In the genomic region with DNA sequence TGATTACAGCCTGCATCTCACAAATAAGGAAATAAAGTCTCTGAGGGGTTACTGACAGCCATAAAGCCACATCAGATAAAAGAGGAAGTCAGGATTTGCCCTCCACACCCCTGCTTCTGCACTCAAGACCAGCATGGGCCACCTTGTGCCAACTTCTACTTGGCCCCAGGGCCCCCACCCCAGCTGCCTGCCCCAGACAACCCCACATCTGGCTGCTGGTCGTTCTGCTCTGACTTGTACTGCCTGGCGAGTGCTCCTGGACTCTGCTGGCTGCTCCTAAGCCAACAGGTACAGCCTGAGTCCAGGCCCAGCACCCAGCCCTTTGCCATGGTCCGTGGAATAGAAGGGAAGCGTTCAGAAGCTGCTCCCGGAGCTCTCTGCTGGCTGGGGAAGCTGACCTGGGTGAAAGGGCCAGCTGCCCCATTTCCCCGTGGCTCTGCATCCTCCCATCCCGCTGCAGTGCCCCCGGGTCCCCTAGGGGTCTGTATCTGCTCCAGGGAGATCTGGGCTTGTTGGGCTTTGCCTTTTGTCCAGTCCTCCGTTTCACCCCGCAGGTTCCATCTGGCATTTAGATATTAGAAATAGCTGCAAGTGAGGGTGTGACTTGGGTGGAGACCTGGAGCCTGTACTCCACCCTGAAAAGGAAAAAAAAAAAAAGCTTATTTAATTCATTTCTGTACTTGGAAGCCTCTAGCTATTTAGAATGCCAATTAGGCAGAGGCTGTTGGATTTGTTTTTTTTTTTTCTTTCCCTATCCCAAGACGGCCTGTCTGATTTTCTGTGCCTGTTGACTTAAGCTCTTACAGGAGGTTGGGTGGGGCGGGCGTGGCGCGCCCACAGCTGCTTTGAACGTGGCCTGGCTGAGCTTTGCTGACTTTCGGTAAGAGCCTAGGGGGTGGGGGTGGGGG, we compare ENCODE assay signal across 9 cellular contexts.
DNase-seq lines count a peak whose midpoint lies in the region; ATAC-seq and TF ChIP-seq lines count a peak whose summit lies in the region.
"Had no signal": no experiment of that assay in that cellular context is flagged by ENCODE, and none has a peak within 500 bp of the region (broad histone marks: within the 10 kb centered on the region; RNA-seq: fewer than 3 reads in every experiment).

No MANE protein-coding gene starts in this region.

- no peak for TF ChIP-seq CTCF in breast epithelium (IDR thresholded peaks at IDR 0.05)
- TF ChIP-seq CTCF in endodermal cell (conservative IDR thresholded peaks at IDR 0.05), result no peak

- DNase-seq in AML-193 (lab: John Stamatoyannopoulos, UW) (peak; percentile 15 to 29), LoVo (ENCODE audit: low spot score) (peak; percentile 80), breast epithelium (ENCODE audit: low spot score in 2 of 2) (no peak), endodermal cell (no peak), kidney tubule cell (ENCODE audit: low spot score) (no peak)

- WGBS in endodermal cell (ENCODE audit: insufficient coverage in 1 of 2, insufficient read length in 1 of 2), 2 experiments, result 90 to 100% methylated on average over 7 to 17 of the region's 17 CpGs

- H3K36me3 ChIP-seq in breast epithelium, result no peaks in the 10 kb centered on the region
- H3K36me3 ChIP-seq in mucosa of stomach (ENCODE audit: control insufficient read depth, insufficient read depth, low read length), result no peaks in the 10 kb centered on the region
- H3K36me3 ChIP-seq in endodermal cell (ENCODE audit: control insufficient read depth, insufficient read depth, low read length), result no peaks in the 10 kb centered on the region

- H3K9ac ChIP-seq in mucosa of stomach (ENCODE audit: low read length) (peak overlapping the region; percentile 77), endodermal cell (ENCODE audit: extremely low read depth, low read length, poor library complexity, severe bottlenecking) (no peak overlapping the region)

- intact Hi-C loops in breast epithelium (cut with DNase I; ENCODE audit: low total_unique reads), result no loop called here

- ATAC-seq in HG03139 (IDR thresholded peaks at IDR 0.05; ENCODE audit: unreplicated experiment), result no peak
- no peak for ATAC-seq in HG03135 (IDR thresholded peaks at IDR 0.05; ENCODE audit: unreplicated experiment)

- H3K27ac Mint-ChIP-seq in endodermal cell, result no peak overlapping the region

- H3K27ac ChIP-seq in breast epithelium, result peak overlapping the region; percentile 16 to 62
- H3K27ac ChIP-seq in endodermal cell (ENCODE audit: low read depth, low read length), result no peak overlapping the region

- H3K4me3 Mint-ChIP-seq in endodermal cell, result no peak overlapping the region
- H3K4me3 Mint-ChIP-seq: T-helper 1 cell treated with Interleukin-12 subunit alpha and Interleukin-12 subunit beta and Interleukin-4 antibody, amounts not matched to agents 30 μg/mL and 1 μg/mL, for 36 hours had no signal

- TF ChIP-seq POLR2A in breast epithelium (IDR thresholded peaks at IDR 0.05), result no peak

- H3K4me1 Mint-ChIP-seq in endodermal cell, result no peaks in the 10 kb centered on the region

- H3K27me3 ChIP-seq in breast epithelium, result no peaks in the 10 kb centered on the region
- H3K27me3 ChIP-seq in mucosa of stomach (ENCODE audit: control insufficient read depth, insufficient read depth, low read length), result no peaks in the 10 kb centered on the region
- no peaks in the 10 kb centered on the region for H3K27me3 ChIP-seq in endodermal cell (ENCODE audit: control insufficient read depth, insufficient read depth, low read length, poor library complexity, severe bottlenecking)

- H3K4me1 ChIP-seq in breast epithelium, result peaks cover 0 to 4% of the 10 kb centered on the region in 2 donors
- peaks cover 63% of the 10 kb centered on the region for H3K4me1 ChIP-seq in mucosa of stomach (ENCODE audit: control insufficient read depth, insufficient read depth, low read length)
- no peaks in the 10 kb centered on the region for H3K4me1 ChIP-seq in endodermal cell (ENCODE audit: control insufficient read depth, insufficient read depth, low read length)

- no peaks in the 10 kb centered on the region for H3K9me3 ChIP-seq in breast epithelium
- H3K9me3 ChIP-seq in mucosa of stomach (ENCODE audit: control insufficient read depth, low read length), result no peaks in the 10 kb centered on the region
- H3K9me3 ChIP-seq in endodermal cell (ENCODE audit: control insufficient read depth, low read length), result no peaks in the 10 kb centered on the region

- H3K9me3 Mint-ChIP-seq in endodermal cell, result no peaks in the 10 kb centered on the region
- H3K9me3 Mint-ChIP-seq: T-helper 1 cell treated with Interleukin-12 subunit alpha and Interleukin-12 subunit beta and Interleukin-4 antibody, amounts not matched to agents 30 μg/mL and 1 μg/mL, for 36 hours had no signal

- H3K4me3 ChIP-seq in breast epithelium (no peak overlapping the region), mucosa of stomach (ENCODE audit: low read length) (no peak overlapping the region), endodermal cell (ENCODE audit: low read length) (no peak overlapping the region)

- no peaks in the 10 kb centered on the region for H3K27me3 Mint-ChIP-seq in endodermal cell (ENCODE audit: insufficient read depth)

- no peaks in the 10 kb centered on the region for H3K36me3 Mint-ChIP-seq in endodermal cell (ENCODE audit: low read depth)

Comparison
In these comparisons a context has a peak if more than half of its experiments do, and no peak if none do; other contexts are left out.
1. DNase-seq: peak in AML-193 (2 of 2) and LoVo (single experiment); none in breast epithelium (0 of 2), endodermal cell (single experiment) and kidney tubule cell (single experiment).